ENCODE assay signal across 8 cellular contexts in genomic region chr6:158290659-158291058, GRCh38. TPM values are rescaled to one million over a fixed set of nuclear protein-coding genes. Genes with fewer than 3 reads are reported as not detected.
A peak's percentile ranks its signal among the peaks of the same experiment; 100 is the strongest.
DNase-seq lines count a peak whose midpoint lies in the region; ATAC-seq and FAIRE-seq lines count a peak whose summit lies in the region.

No MANE protein-coding gene starts in this region.

- CTCF ChIA-PET in naive thymus-derived CD4-positive, alpha-beta T cell (lab: Charles Lee) = interaction anchor here (0.7 kb wide), 1 partner anchor 96 kb away, joined by 3 read pairs; no protein-coding TSS in a partner anchor

- H3K4me1 ChIP-seq in naive thymus-derived CD4-positive, alpha-beta T cell (ENCODE audit: control insufficient read depth in 2 of 2, insufficient read depth in 2 of 2, low read length in 2 of 2) = peaks cover 10 to 33% of the 10 kb centered on the region in 2 donors

- no peaks in the 10 kb centered on the region for H3K9me3 ChIP-seq in naive thymus-derived CD4-positive, alpha-beta T cell (ENCODE audit: control insufficient read depth in 2 of 3, low read length in 3 of 3)

- DNase-seq in GM19239 (ENCODE audit: insufficient read length, low spot score) = peak; percentile 52
- peak; percentile 45 to 56 for DNase-seq in activated CD4-positive, alpha-beta T cell treated with anti-CD3 and anti-CD28 coated beads, Interleukin-2, amount 50 U/mL, for 4 hours
- peak in 8 of 9 donors; percentile 20 to 63 (median 52) for DNase-seq in naive thymus-derived CD4-positive, alpha-beta T cell
- DNase-seq in dedifferentiated amniotic fluid mesenchymal stem cell (ENCODE audit: extremely low spot score) = no peak
- DNase-seq in middle frontal gyrus (ENCODE audit: extremely low spot score, low spot score) = no peak
- DNase-seq in midbrain (lab: John Stamatoyannopoulos, UW) = no peak
- no peak for DNase-seq in NCI-H345 (lab: John Stamatoyannopoulos, UW)

- H3K27me3 Mint-ChIP-seq in naive thymus-derived CD4-positive, alpha-beta T cell = no peaks in the 10 kb centered on the region

- peaks cover 25 to 64% (median 47%) of the 10 kb centered on the region in 7 donors for H3K4me1 Mint-ChIP-seq in naive thymus-derived CD4-positive, alpha-beta T cell

- ATAC-seq in HG03139 (IDR thresholded peaks at IDR 0.05; ENCODE audit: unreplicated experiment) = peak; percentile 67
- peak; percentile 96 for ATAC-seq in naive thymus-derived CD4-positive, alpha-beta T cell

- peak overlapping the region; percentile 23 for H3K27ac ChIP-seq in naive thymus-derived CD4-positive, alpha-beta T cell (ENCODE audit: low read depth, low read length)

- H3K4me3 ChIP-seq in naive thymus-derived CD4-positive, alpha-beta T cell (ENCODE audit: low read length) = peak overlapping the region; percentile 33

- peak overlapping the region; percentile 28 to 95 (median 86) for H3K27ac Mint-ChIP-seq in naive thymus-derived CD4-positive, alpha-beta T cell

- no peaks in the 10 kb centered on the region for H3K27me3 ChIP-seq in naive thymus-derived CD4-positive, alpha-beta T cell (ENCODE audit: control insufficient read depth in 2 of 2, insufficient read depth in 2 of 2, low read length in 2 of 2)

- no peak for FAIRE-seq in GM19239 (lab: Jason Lieb, UNC)

- no peaks in the 10 kb centered on the region for H3K9me3 Mint-ChIP-seq in naive thymus-derived CD4-positive, alpha-beta T cell

- no peaks in the 10 kb centered on the region for H3K36me3 ChIP-seq in naive thymus-derived CD4-positive, alpha-beta T cell (ENCODE audit: control insufficient read depth in 2 of 3, insufficient read depth in 3 of 3, low read length in 3 of 3)

- peaks cover 5 to 17% (median 15%) of the 10 kb centered on the region in 5 donors for H3K36me3 Mint-ChIP-seq in naive thymus-derived CD4-positive, alpha-beta T cell

- peak overlapping the region; percentile 61 to 93 (median 83) for H3K4me3 Mint-ChIP-seq in naive thymus-derived CD4-positive, alpha-beta T cell

- intact Hi-C loops in naive thymus-derived CD4-positive, alpha-beta T cell (cut with micrococcal nuclease) = loop anchor here (1.0 to 5.0 kb wide), 7 partner anchors 7 to 270 kb away; partner anchors contain the start of gene TMEM181 (in 1 of the 2)

- POLR2A ChIA-PET in naive thymus-derived CD4-positive, alpha-beta T cell (lab: Charles Lee) = interaction anchor here (1.1 kb wide), 1 partner anchor 18 kb away, joined by 4 read pairs; no protein-coding TSS in a partner anchor

RNA-seq across cellular contexts. Expression of gene TULP4, which starts 21.6 kb away (rescaled TPM):
- 10 to 100 TPM; 37.2 to 79.0 (median 65.3) TPM for total RNA-seq in naive thymus-derived CD4-positive, alpha-beta T cell
- 10 to 100 TPM; 33.3 to 34.9 TPM for polyA plus RNA-seq in naive thymus-derived CD4-positive, alpha-beta T cell

Comparison
In these comparisons a context has a peak if more than half of its experiments do, and no peak if none do; other contexts are left out.
1. DNase-seq: peak in GM19239 (single experiment), activated CD4-positive, alpha-beta T cell treated with anti-CD3 and anti-CD28 coated beads, Interleukin-2, amount 50 U/mL, for 4 hours (2 of 2) and naive thymus-derived CD4-positive, alpha-beta T cell (8 of 9); none in dedifferentiated amniotic fluid mesenchymal stem cell (single experiment), middle frontal gyrus (single experiment), midbrain (single experiment) and NCI-H345 (single experiment).